In the genomic region with DNA sequence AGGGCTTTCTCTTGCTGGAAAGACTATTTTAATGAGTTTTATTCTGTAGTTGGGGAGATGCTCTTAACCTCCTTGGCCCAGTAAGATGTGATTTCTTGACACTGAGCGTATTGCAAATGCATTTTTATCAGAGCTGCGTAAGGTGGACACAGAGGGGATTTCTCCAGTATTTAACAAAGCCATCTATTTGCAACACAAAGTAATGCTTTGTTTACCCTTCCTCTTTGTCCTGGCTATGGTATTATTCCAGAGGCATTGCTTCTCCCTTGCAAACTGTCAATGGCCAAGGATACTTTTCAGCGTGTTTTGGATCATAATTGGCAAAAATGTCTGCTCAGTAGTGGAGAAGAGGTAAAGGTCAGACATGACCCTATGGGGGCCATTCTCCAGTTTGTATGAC, we compare ENCODE assay signal across 14 cellular contexts.
DNase-seq lines count a peak whose midpoint lies in the region; ATAC-seq and TF ChIP-seq lines count a peak whose summit lies in the region.
"Had no signal": no experiment of that assay in that cellular context is flagged by ENCODE, and none has a peak within 500 bp of the region (broad histone marks: within the 10 kb centered on the region; RNA-seq: fewer than 3 reads in every experiment).

No MANE protein-coding gene starts in this region.

- H3K9me3 Mint-ChIP-seq in GM23338: no peaks in the 10 kb centered on the region
- H3K9me3 Mint-ChIP-seq in activated naive CD4-positive, alpha-beta T cell treated with anti-CD3 and anti-CD28 coated beads, Interleukin-2, amount 50 U/mL, for 72 hours: no peaks in the 10 kb centered on the region
- H3K9me3 Mint-ChIP-seq in activated naive CD8-positive, alpha-beta T cell treated with anti-CD3 and anti-CD28 coated beads, Interleukin-2, amount 50 U/mL, for 24 hours: no peaks in the 10 kb centered on the region

- no peak overlapping the region for H3K27ac Mint-ChIP-seq in GM23338
- H3K27ac Mint-ChIP-seq in activated naive CD4-positive, alpha-beta T cell treated with anti-CD3 and anti-CD28 coated beads, Interleukin-2, amount 50 U/mL, for 72 hours: no peak overlapping the region
- no peak overlapping the region for H3K27ac Mint-ChIP-seq in activated naive CD8-positive, alpha-beta T cell treated with anti-CD3 and anti-CD28 coated beads, Interleukin-2, amount 50 U/mL, for 24 hours

- H3K27me3 Mint-ChIP-seq in GM23338 (ENCODE audit: insufficient read depth, low read depth, poor library complexity): peaks cover 2% of the 10 kb centered on the region
- H3K27me3 Mint-ChIP-seq in activated naive CD8-positive, alpha-beta T cell treated with anti-CD3 and anti-CD28 coated beads, Interleukin-2, amount 50 U/mL, for 24 hours: peaks cover 5% of the 10 kb centered on the region

- peaks cover 14% of the 10 kb centered on the region; the same call in 1 of the 2 replicates for H3K4me1 ChIP-seq in GM23338 (ENCODE audit: insufficient read depth)
- peaks cover 17% of the 10 kb centered on the region for H3K4me1 ChIP-seq in HAP-1

- no peak overlapping the region for H3K27ac ChIP-seq in GM23338 (ENCODE audit: low read depth)
- H3K27ac ChIP-seq: GM23248 had no signal

- H3K9me2 ChIP-seq in GM23338 (ENCODE audit: insufficient read depth): no peaks in the 10 kb centered on the region

- peak; percentile 25; the same call in 2 of the 3 replicates for ATAC-seq in GM23338
- no peak for ATAC-seq in activated naive CD4-positive, alpha-beta T cell treated with anti-CD3 and anti-CD28 coated beads, Interleukin-2, amount 50 U/mL, for 72 hours
- ATAC-seq in HG02884 (IDR thresholded peaks at IDR 0.05; ENCODE audit: unreplicated experiment): no peak
- no peak for ATAC-seq in activated naive CD8-positive, alpha-beta T cell treated with anti-CD3 and anti-CD28 coated beads, Interleukin-2, amount 50 U/mL, for 24 hours

- no peak overlapping the region for H3K4me3 ChIP-seq in GM23338
- H3K4me3 ChIP-seq in HAP-1: no peak overlapping the region
- H3K4me3 ChIP-seq: GM23248 had no signal

- H3K36me3 ChIP-seq in GM23338 (ENCODE audit: insufficient read depth): no peaks in the 10 kb centered on the region
- no peaks in the 10 kb centered on the region for H3K36me3 ChIP-seq in HAP-1 (replicated peaks)

- H3K4me1 Mint-ChIP-seq in GM23338: peaks cover 10% of the 10 kb centered on the region; the same call in 2 of the 3 replicates
- H3K4me1 Mint-ChIP-seq in activated naive CD8-positive, alpha-beta T cell treated with anti-CD3 and anti-CD28 coated beads, Interleukin-2, amount 50 U/mL, for 24 hours: no peaks in the 10 kb centered on the region
- H3K4me1 Mint-ChIP-seq: CD4-positive, alpha-beta memory T cell had no signal

- DNase-seq in GM23338 (ENCODE audit: low spot score) (peak; percentile 6), HAP-1 (ENCODE audit: low spot score in 2 of 2) (peak; percentile 42 to 94), medulla oblongata (ENCODE audit: extremely low spot score) (peak; percentile 21)
- DNase-seq in activated naive CD4-positive, alpha-beta T cell treated with anti-CD3 and anti-CD28 coated beads, Interleukin-2, amount 50 U/mL, for 72 hours (ENCODE audit: low spot score in 2 of 2): no peak
- no peak for DNase-seq in activated naive CD8-positive, alpha-beta T cell treated with anti-CD3 and anti-CD28 coated beads, Interleukin-2, amount 50 U/mL, for 24 hours
- DNase-seq: C1 segment of cervical spinal cord; Calu3; CD4-positive, alpha-beta memory T cell; COR-L47; DMS153; DND-41; GM23248; HCEC 1CT had no signal

- H3F3A ChIP-seq in GM23338 (replicated peaks; ENCODE audit: low read depth): no peaks in the 10 kb centered on the region

- no peaks in the 10 kb centered on the region for H3K27me3 ChIP-seq in GM23338 (ENCODE audit: insufficient read depth)
- H3K27me3 ChIP-seq in HAP-1 (ENCODE audit: low read depth): no peaks in the 10 kb centered on the region

- no peaks in the 10 kb centered on the region for H3K79me2 ChIP-seq in GM23338 (replicated peaks; ENCODE audit: insufficient read depth)

- H3K36me3 Mint-ChIP-seq in GM23338 (ENCODE audit: low read depth): no peaks in the 10 kb centered on the region
- H3K36me3 Mint-ChIP-seq in activated naive CD4-positive, alpha-beta T cell treated with anti-CD3 and anti-CD28 coated beads, Interleukin-2, amount 50 U/mL, for 72 hours: no peaks in the 10 kb centered on the region
- H3K36me3 Mint-ChIP-seq in activated naive CD8-positive, alpha-beta T cell treated with anti-CD3 and anti-CD28 coated beads, Interleukin-2, amount 50 U/mL, for 24 hours (ENCODE audit: low read depth): no peaks in the 10 kb centered on the region
- H3K36me3 Mint-ChIP-seq: CD4-positive, alpha-beta memory T cell had no signal

- H3K9me3 ChIP-seq in HAP-1: no peaks in the 10 kb centered on the region

- H3K4me3 Mint-ChIP-seq in GM23338: no peak overlapping the region
- no peak overlapping the region for H3K4me3 Mint-ChIP-seq in activated naive CD8-positive, alpha-beta T cell treated with anti-CD3 and anti-CD28 coated beads, Interleukin-2, amount 50 U/mL, for 24 hours
- H3K4me3 Mint-ChIP-seq: CD4-positive, alpha-beta memory T cell had no signal

- H2AFZ ChIP-seq in GM23338: peak overlapping the region; percentile 21; the same call in 1 of the 2 replicates
- H2AFZ ChIP-seq: GM23248 had no signal

- in situ Hi-C loops in HAP-1 (cut with MboI; ENCODE audit: low sequenced_read_pairs): no loop called here

- H4K20me1 ChIP-seq in GM23338 (replicated peaks; ENCODE audit: insufficient read depth): no peaks in the 10 kb centered on the region

- TF ChIP-seq CTCF in GM23338 (conservative IDR thresholded peaks at IDR 0.05; ENCODE audit: low read depth in 2 of 2): no peak

- H3K4me2 ChIP-seq in GM23338: no peak overlapping the region; the same call in 1 of the 2 replicates

TF ChIP-seq in GM23338, 12 proteins besides CTCF, POLR2A, EP300 and RAD21 (continues in another document):
- no peak for TF ChIP-seq EZH2 (IDR thresholded peaks at IDR 0.05; ENCODE audit: low read depth, unreplicated experiment)
- no peak for TF ChIP-seq ZNF114 (CRISPR knock-in tag; IDR thresholded peaks at IDR 0.05)
- TF ChIP-seq CREB1 (CRISPR knock-in tag; IDR thresholded peaks at IDR 0.05; ENCODE audit: low read depth): no peak
- TF ChIP-seq NANOG (IDR thresholded peaks at IDR 0.05; ENCODE audit: borderline replicate concordance): no peak
- no peak for TF ChIP-seq EZH2phosphoT487 (IDR thresholded peaks at IDR 0.05; ENCODE audit: unreplicated experiment)
- TF ChIP-seq STAT1 (IDR thresholded peaks at IDR 0.05; ENCODE audit: unreplicated experiment): no peak
- no peak for TF ChIP-seq JUNB (IDR thresholded peaks at IDR 0.05; ENCODE audit: unreplicated experiment)
- TF ChIP-seq, protein P1, sequence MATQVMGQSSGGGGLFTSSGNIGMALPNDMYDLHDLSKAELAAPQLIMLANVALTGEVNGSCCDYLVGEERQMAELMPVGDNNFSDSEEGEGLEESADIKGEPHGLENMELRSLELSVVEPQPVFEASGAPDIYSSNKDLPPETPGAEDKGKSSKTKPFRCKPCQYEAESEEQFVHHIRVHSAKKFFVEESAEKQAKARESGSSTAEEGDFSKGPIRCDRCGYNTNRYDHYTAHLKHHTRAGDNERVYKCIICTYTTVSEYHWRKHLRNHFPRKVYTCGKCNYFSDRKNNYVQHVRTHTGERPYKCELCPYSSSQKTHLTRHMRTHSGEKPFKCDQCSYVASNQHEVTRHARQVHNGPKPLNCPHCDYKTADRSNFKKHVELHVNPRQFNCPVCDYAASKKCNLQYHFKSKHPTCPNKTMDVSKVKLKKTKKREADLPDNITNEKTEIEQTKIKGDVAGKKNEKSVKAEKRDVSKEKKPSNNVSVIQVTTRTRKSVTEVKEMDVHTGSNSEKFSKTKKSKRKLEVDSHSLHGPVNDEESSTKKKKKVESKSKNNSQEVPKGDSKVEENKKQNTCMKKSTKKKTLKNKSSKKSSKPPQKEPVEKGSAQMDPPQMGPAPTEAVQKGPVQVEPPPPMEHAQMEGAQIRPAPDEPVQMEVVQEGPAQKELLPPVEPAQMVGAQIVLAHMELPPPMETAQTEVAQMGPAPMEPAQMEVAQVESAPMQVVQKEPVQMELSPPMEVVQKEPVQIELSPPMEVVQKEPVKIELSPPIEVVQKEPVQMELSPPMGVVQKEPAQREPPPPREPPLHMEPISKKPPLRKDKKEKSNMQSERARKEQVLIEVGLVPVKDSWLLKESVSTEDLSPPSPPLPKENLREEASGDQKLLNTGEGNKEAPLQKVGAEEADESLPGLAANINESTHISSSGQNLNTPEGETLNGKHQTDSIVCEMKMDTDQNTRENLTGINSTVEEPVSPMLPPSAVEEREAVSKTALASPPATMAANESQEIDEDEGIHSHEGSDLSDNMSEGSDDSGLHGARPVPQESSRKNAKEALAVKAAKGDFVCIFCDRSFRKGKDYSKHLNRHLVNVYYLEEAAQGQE (IDR thresholded peaks at IDR 0.05; ENCODE audit: unreplicated experiment): no peak
- TF ChIP-seq, protein P2, sequence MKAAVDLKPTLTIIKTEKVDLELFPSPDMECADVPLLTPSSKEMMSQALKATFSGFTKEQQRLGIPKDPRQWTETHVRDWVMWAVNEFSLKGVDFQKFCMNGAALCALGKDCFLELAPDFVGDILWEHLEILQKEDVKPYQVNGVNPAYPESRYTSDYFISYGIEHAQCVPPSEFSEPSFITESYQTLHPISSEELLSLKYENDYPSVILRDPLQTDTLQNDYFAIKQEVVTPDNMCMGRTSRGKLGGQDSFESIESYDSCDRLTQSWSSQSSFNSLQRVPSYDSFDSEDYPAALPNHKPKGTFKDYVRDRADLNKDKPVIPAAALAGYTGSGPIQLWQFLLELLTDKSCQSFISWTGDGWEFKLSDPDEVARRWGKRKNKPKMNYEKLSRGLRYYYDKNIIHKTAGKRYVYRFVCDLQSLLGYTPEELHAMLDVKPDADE (IDR thresholded peaks at IDR 0.05): no peak

Comparison
In these comparisons a context has a peak if more than half of its experiments do, and no peak if none do; other contexts are left out.
1. DNase-seq: peak in GM23338 (single experiment), HAP-1 (2 of 2) and medulla oblongata (single experiment); none in activated naive CD4-positive, alpha-beta T cell treated with anti-CD3 and anti-CD28 coated beads, Interleukin-2, amount 50 U/mL, for 72 hours (0 of 2) and activated naive CD8-positive, alpha-beta T cell treated with anti-CD3 and anti-CD28 coated beads, Interleukin-2, amount 50 U/mL, for 24 hours (single experiment).